Comparison of ENCODE assay signal across 8 cellular contexts in the genomic region with DNA sequence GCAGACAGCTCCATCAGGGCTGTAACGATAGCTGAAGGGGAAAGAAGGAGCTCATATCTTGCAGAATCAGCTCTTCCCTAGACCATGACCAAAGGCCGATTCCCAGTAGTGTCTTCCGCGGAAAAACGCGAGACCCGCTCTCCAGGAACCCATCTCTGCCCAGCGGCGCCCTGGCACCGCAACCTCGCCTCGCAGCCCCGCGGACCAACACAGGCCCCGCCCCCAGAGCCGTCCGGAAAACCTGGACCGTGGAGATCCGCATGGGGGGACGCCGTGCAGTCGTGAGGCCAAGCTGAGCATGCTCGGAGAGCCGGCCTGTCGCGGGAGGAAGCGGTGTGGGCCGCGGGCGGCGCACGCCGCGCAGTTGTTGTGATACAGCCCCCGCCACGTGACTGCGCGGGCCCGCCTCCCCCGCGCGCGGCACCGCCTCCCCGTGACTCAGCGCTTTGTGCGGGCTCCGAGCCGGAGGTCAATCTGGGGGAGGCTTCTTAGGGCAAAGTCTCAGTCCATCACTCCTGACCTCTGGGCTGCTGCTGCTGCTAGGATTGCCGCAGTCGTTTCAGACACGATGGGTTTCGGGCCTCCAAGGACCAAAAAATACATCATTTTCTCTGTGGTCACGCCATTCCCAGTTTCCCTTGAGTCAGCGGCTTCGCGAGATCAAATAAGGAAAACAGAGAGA. TPM values are rescaled to one million over a fixed set of nuclear protein-coding genes. Genes with fewer than 3 reads are reported as not detected.
DNase-seq lines count a peak whose midpoint lies in the region; ATAC-seq and TF ChIP-seq lines count a peak whose summit lies in the region.

No MANE protein-coding gene starts in this region.

- POLR2A ChIA-PET in activated B cell treated with CpG ODN at 0.5 μM for 24 hours (lab: Charles Lee), result interaction anchor here (0.6 to 1.9 kb wide), 5 partner anchors 9 to 247 kb away, joined by 3 to 8 read pairs (median 6); a partner anchor contains a TSS

- peaks cover 61% of the 10 kb centered on the region for H3K4me1 Mint-ChIP-seq in activated B cell treated with CpG ODN at 0.5 μM for 24 hours

- peaks cover 5% of the 10 kb centered on the region for H3K36me3 Mint-ChIP-seq in activated B cell treated with CpG ODN at 0.5 μM for 24 hours (ENCODE audit: low read depth)

- CTCF ChIA-PET in activated B cell treated with CpG ODN at 0.5 μM for 24 hours (lab: Charles Lee), result interaction anchor here (1.0 to 1.6 kb wide), 4 partner anchors 55 to 178 kb away, joined by 3 to 11 read pairs (median 4); no protein-coding TSS in a partner anchor

- peak overlapping the region; percentile 83 for H3K27ac Mint-ChIP-seq in activated B cell treated with CpG ODN at 0.5 μM for 24 hours

- TF ChIP-seq CTCF in activated B cell treated with CpG ODN at 0.5 μM for 24 hours (IDR thresholded peaks at IDR 0.05), result no peak

- H3K9me3 Mint-ChIP-seq in activated B cell treated with CpG ODN at 0.5 μM for 24 hours, result peaks cover 10% of the 10 kb centered on the region

- H3K27me3 Mint-ChIP-seq in activated B cell treated with CpG ODN at 0.5 μM for 24 hours, result no peaks in the 10 kb centered on the region

- peak overlapping the region; percentile 88 for H3K4me3 Mint-ChIP-seq in activated B cell treated with CpG ODN at 0.5 μM for 24 hours

- DNase-seq in AG08395 (ENCODE audit: low spot score) (peak; percentile 98), NCI-H2227 treated with DMSO at 0.1 percent for 48 hours (lab: John Stamatoyannopoulos, UW) (peak; percentile 83), activated B cell treated with CpG ODN at 0.5 μM for 24 hours (peak; percentile 93), iris pigment epithelial cell (ENCODE audit: low read depth) (peak; percentile 99)
- peak; percentile 91 for DNase-seq in central memory CD4-positive, alpha-beta T cell
- DNase-seq in stimulated activated CD4-positive, alpha-beta T cell treated with anti-CD3 and anti-CD28 coated beads, Interleukin-12 subunit alpha, Interleukin-12 subunit beta, amount 100 ng/mL, for 24 hours (ENCODE audit: low read depth in 2 of 2), result peak; percentile 88 to 91

- ATAC-seq in GM18909 (IDR thresholded peaks at IDR 0.05; ENCODE audit: poor library complexity, unreplicated experiment), result peak; percentile 81
- peak; percentile 73 for ATAC-seq in HG03159 (IDR thresholded peaks at IDR 0.05; ENCODE audit: unreplicated experiment)
- ATAC-seq in activated B cell treated with CpG ODN at 0.5 μM for 24 hours (ENCODE audit: low read depth), result peak; percentile 83

- intact Hi-C loops in activated B cell treated with CpG ODN at 0.5 μM for 24 hours (cut with micrococcal nuclease), result loop anchor here (1.0 to 5.0 kb wide), 5 partner anchors 13 to 886 kb away; a partner anchor contains a TSS

RNA-seq across cellular contexts. Expression of a gene that starts 3.1 kb away (rescaled TPM):
- 26.6 and 27.1 TPM in 2 replicates for total RNA-seq in activated B cell treated with CpG ODN at 0.5 μM for 24 hours

Comparison
In these comparisons a context has a peak if more than half of its experiments do, and no peak if none do; other contexts are left out.
1. Peak in every context shown above with its lines: DNase-seq and ATAC-seq.